In the genomic region with DNA sequence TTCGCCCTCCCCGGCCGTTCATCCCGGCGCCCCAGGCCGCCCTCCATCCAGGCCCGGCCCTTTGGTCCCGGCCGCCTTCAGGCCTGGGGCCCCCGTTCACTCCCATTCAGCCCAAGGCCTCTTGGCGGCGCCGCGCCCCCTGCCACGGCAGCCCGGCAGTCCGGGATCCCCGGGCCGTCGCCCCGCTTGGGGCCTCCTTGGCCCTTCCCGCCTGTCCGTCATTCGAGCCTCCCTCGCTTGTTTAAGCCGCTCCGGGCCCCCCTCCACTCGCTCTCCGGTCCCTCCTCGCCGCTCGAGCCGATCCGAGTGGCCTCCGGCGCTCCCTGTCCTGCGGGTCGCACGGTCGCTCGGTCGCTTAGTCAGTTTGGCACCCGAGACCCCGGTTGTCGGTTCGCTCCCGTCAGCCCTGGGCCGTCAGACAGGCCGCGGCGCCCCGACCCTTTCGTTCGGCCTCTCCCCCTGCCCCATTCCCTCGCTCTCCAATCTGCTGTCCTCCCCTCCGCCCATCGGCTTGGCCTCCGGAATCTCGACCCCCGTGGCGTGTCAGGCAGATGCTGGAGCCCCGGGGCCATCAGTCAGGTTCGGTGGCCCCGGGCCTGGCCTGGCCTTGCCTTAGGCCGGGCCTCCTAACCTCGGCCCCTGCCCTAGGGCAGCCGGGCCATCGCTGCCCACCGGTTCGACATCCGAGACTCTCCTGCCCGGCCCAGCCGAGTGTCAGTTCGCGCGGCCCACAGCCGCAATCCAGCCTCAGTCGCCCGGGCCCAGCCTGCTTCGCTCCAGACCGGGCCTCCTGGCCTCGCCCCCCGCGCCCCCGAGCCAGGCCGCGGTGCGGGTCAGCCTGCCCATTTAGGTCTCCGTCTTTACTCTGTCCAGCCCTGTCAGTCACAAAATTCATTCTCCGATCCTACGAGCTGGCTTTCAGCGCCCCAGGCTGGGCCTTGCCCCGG, we compare ENCODE assay signal across 8 cellular contexts. TPM values are rescaled to one million over a fixed set of nuclear protein-coding genes. Genes with fewer than 3 reads are reported as not detected.
A peak's percentile ranks its signal among the peaks of the same experiment; 100 is the strongest.
DNase-seq lines count a peak whose midpoint lies in the region; ATAC-seq and TF ChIP-seq lines count a peak whose summit lies in the region.

No MANE protein-coding gene starts in this region.

- peak; percentile 59 for DNase-seq in ELR (ENCODE audit: low read depth)
- DNase-seq in M059J (ENCODE audit: low read depth): peak; percentile 36
- DNase-seq in activated CD4-positive, alpha-beta T cell treated with anti-CD3 and anti-CD28 coated beads, Interleukin-2, amount 10 ng/mL, durations not matched to agents 7 days and 5 days: peak; percentile 42
- peak; percentile 71 for DNase-seq in dermis blood vessel endothelial cell
- DNase-seq in right lobe of liver: peak; percentile 66 to 72 (median 69)
- peak; percentile 34 to 43 for DNase-seq in stimulated activated CD4-positive, alpha-beta T cell treated with anti-CD3 and anti-CD28 coated beads, Interleukin-4, amount 100 ng/mL, for 48 hours (ENCODE audit: low read depth in 2 of 2)
- DNase-seq in A172 (ENCODE audit: low spot score): no peak

- peak overlapping the region; percentile 97 for H3K4me3 Mint-ChIP-seq in activated CD4-positive, alpha-beta T cell treated with anti-CD3 and anti-CD28 coated beads, Interleukin-2, amount 10 ng/mL, durations not matched to agents 7 days and 5 days

- intact Hi-C loops in right lobe of liver (cut with DNase I): no loop called here

- POLR2A ChIA-PET in activated CD4-positive, alpha-beta T cell treated with anti-CD3 and anti-CD28 coated beads, Interleukin-2, amount 10 ng/mL, durations not matched to agents 7 days and 5 days (lab: Charles Lee): interaction anchor here (0.6 kb wide), 2 partner anchors 16 to 38 kb away, joined by 6 to 9 read pairs; a partner anchor contains a TSS

- peaks cover 36% of the 10 kb centered on the region for H3K4me1 Mint-ChIP-seq in activated CD4-positive, alpha-beta T cell treated with anti-CD3 and anti-CD28 coated beads, Interleukin-2, amount 10 ng/mL, durations not matched to agents 7 days and 5 days

- H3K9me3 Mint-ChIP-seq in activated CD4-positive, alpha-beta T cell treated with anti-CD3 and anti-CD28 coated beads, Interleukin-2, amount 10 ng/mL, durations not matched to agents 7 days and 5 days: no peaks in the 10 kb centered on the region

- peak overlapping the region; percentile 88 to 97 (median 91) for H3K27ac ChIP-seq in right lobe of liver

- peaks cover 0 to 23% (median 8%) of the 10 kb centered on the region in 4 donors for H3K4me1 ChIP-seq in right lobe of liver

- no peaks in the 10 kb centered on the region for H3K9me3 ChIP-seq in right lobe of liver

- peak; percentile 6 for ATAC-seq in GM21576 (IDR thresholded peaks at IDR 0.05; ENCODE audit: unreplicated experiment)
- ATAC-seq in right lobe of liver: peak; percentile 26 to 48 (median 42)

- CTCF ChIA-PET in activated CD4-positive, alpha-beta T cell treated with anti-CD3 and anti-CD28 coated beads, Interleukin-2, amount 10 ng/mL, durations not matched to agents 7 days and 5 days (lab: Charles Lee): interaction anchor here (0.6 to 2.2 kb wide), 8 partner anchors 9 to 55 kb away, joined by 3 to 7 read pairs (median 4); a partner anchor contains a TSS

- peak overlapping the region; percentile 99 for H3K27ac Mint-ChIP-seq in activated CD4-positive, alpha-beta T cell treated with anti-CD3 and anti-CD28 coated beads, Interleukin-2, amount 10 ng/mL, durations not matched to agents 7 days and 5 days

- TF ChIP-seq CTCF in right lobe of liver (IDR thresholded peaks at IDR 0.05): no peak

- H3K36me3 ChIP-seq in right lobe of liver: peaks cover 0 to 7% (median 3%) of the 10 kb centered on the region in 4 donors

- TF ChIP-seq POLR2A in right lobe of liver (IDR thresholded peaks at IDR 0.05): no peak

- H3K27me3 ChIP-seq in right lobe of liver: no peaks in the 10 kb centered on the region

- H3K4me3 ChIP-seq in right lobe of liver: peak overlapping the region; percentile 83 to 96 (median 86)

- 0% methylated on average over 24 of the region's 93 CpGs for WGBS in right lobe of liver (ENCODE audit: insufficient coverage, low coverage, low lambda C conversion rate, missing lambda C conversion rate)

- no peaks in the 10 kb centered on the region for H3K27me3 Mint-ChIP-seq in activated CD4-positive, alpha-beta T cell treated with anti-CD3 and anti-CD28 coated beads, Interleukin-2, amount 10 ng/mL, durations not matched to agents 7 days and 5 days

- peaks cover 14% of the 10 kb centered on the region for H3K36me3 Mint-ChIP-seq in activated CD4-positive, alpha-beta T cell treated with anti-CD3 and anti-CD28 coated beads, Interleukin-2, amount 10 ng/mL, durations not matched to agents 7 days and 5 days (ENCODE audit: low read depth)

RNA-seq across cellular contexts. Expression of a gene that starts 1.1 kb away (rescaled TPM):
- total RNA-seq in M059J (2014; rRNA removed; shearing (Covaris generic)): 61.9 and 74.4 TPM in 2 replicates
- 10 to 100 TPM; 37.1 to 40.6 TPM for total RNA-seq in activated CD4-positive, alpha-beta T cell treated with anti-CD3 and anti-CD28 coated beads, Interleukin-2, amount 10 ng/mL, durations not matched to agents 7 days and 5 days
- total RNA-seq in dermis blood vessel endothelial cell (76.6 and 85.2 TPM in 2 replicates), right lobe of liver (10 to 100 TPM; 24.4 to 37.0 (median 29.0) TPM)
- total RNA-seq in A172 (2014; rRNA removed; shearing (Covaris generic)): 61.4 and 69.7 TPM in 2 replicates

RNA-seq across cellular contexts. Expression of a gene that starts 1.1 kb away (rescaled TPM):
- 459 and 652 TPM in 2 replicates for total RNA-seq in M059J (2014; rRNA removed; shearing (Covaris generic))
- 100 to 1,000 TPM; 247 to 273 TPM for total RNA-seq in activated CD4-positive, alpha-beta T cell treated with anti-CD3 and anti-CD28 coated beads, Interleukin-2, amount 10 ng/mL, durations not matched to agents 7 days and 5 days
- 236 and 706 TPM in 2 replicates for total RNA-seq in dermis blood vessel endothelial cell
- 100 to 1,000 TPM in 2 of 6 experiments, 10 to 100 TPM in 4; 71.6 to 244 (median 90.4) TPM for total RNA-seq in right lobe of liver
- total RNA-seq in A172 (2014; rRNA removed; shearing (Covaris generic)): 534 and 595 TPM in 2 replicates

RNA-seq across cellular contexts. Expression of a gene that starts 38.2 kb away (rescaled TPM):
- total RNA-seq in M059J (2014; rRNA removed; shearing (Covaris generic)): 12.2 and 15.8 TPM in 2 replicates
- total RNA-seq in activated CD4-positive, alpha-beta T cell treated with anti-CD3 and anti-CD28 coated beads, Interleukin-2, amount 10 ng/mL, durations not matched to agents 7 days and 5 days: 10 to 100 TPM; 22.2 to 22.3 TPM
- total RNA-seq in dermis blood vessel endothelial cell (17.5 and 22.5 TPM in 2 replicates), right lobe of liver (10 to 100 TPM in 5 of 6 experiments, 1 to 10 TPM in 1; 8.5 to 13.0 (median 12.2) TPM)
- 5.3 and 7.1 TPM in 2 replicates for total RNA-seq in A172 (2014; rRNA removed; shearing (Covaris generic))

RNA-seq across cellular contexts. Expression of a gene that starts 54.8 kb away (rescaled TPM):
- 9.8 and 24.2 TPM in 2 replicates for total RNA-seq in M059J (2014; rRNA removed; shearing (Covaris generic))
- 10 to 100 TPM; 46.7 to 54.0 TPM for total RNA-seq in activated CD4-positive, alpha-beta T cell treated with anti-CD3 and anti-CD28 coated beads, Interleukin-2, amount 10 ng/mL, durations not matched to agents 7 days and 5 days
- total RNA-seq in dermis blood vessel endothelial cell (2.0 and 11.2 TPM in 2 replicates), right lobe of liver (1 to 10 TPM in 1 of 6 experiments, under 1 TPM in 5; 0.27 to 2.5 (median 0.70) TPM)
- total RNA-seq in A172 (2014; rRNA removed; shearing (Covaris generic)): 8.5 and 10.5 TPM in 2 replicates
